10 cellular contexts compared by ENCODE assay signal in genomic region chr13:48504606-48505369, GRCh38. TPM values are rescaled to one million over a fixed set of nuclear protein-coding genes. Genes with fewer than 3 reads are reported as not detected.
DNase-seq lines count a peak whose midpoint lies in the region; ATAC-seq and TF ChIP-seq lines count a peak whose summit lies in the region.
"Had no signal": no experiment of that assay in that cellular context is flagged by ENCODE, and none has a peak within 500 bp of the region (broad histone marks: within the 10 kb centered on the region; RNA-seq: fewer than 3 reads in every experiment).

No MANE protein-coding gene starts in this region.

- peak overlapping the region; percentile 54 for H3K4me3 Mint-ChIP-seq in CD4-positive, alpha-beta T cell
- peak overlapping the region; percentile 59 for H3K4me3 Mint-ChIP-seq in activated naive CD8-positive, alpha-beta T cell treated with anti-CD3 and anti-CD28 coated beads, Interleukin-2, amount 50 U/mL, for 24 hours
- peak overlapping the region in 7 of 8 donors; percentile 19 to 82 (median 72) for H3K4me3 Mint-ChIP-seq in naive B cell

- 89% methylated on average over 11 of the region's 11 CpGs for WGBS in HUES64

- no peak for TF ChIP-seq CTCF in CD4-positive, alpha-beta T cell (IDR thresholded peaks at IDR 0.05)

- no peaks in the 10 kb centered on the region for H3K27me3 Mint-ChIP-seq in CD4-positive, alpha-beta T cell
- peaks cover 3% of the 10 kb centered on the region for H3K27me3 Mint-ChIP-seq in activated naive CD8-positive, alpha-beta T cell treated with anti-CD3 and anti-CD28 coated beads, Interleukin-2, amount 50 U/mL, for 24 hours
- peaks cover 36 to 50% (median 44%) of the 10 kb centered on the region in 3 donors for H3K27me3 Mint-ChIP-seq in naive B cell

- ATAC-seq in CD4-positive, alpha-beta T cell (ENCODE audit: poor library complexity): no peak
- no peak for ATAC-seq in activated naive CD8-positive, alpha-beta T cell treated with anti-CD3 and anti-CD28 coated beads, Interleukin-2, amount 50 U/mL, for 24 hours
- no peak for ATAC-seq in naive B cell (ENCODE audit: low read depth in 2 of 2)

- peak overlapping the region; percentile 91 for H3K27ac Mint-ChIP-seq in CD4-positive, alpha-beta T cell
- peak overlapping the region; percentile 85 for H3K27ac Mint-ChIP-seq in activated naive CD8-positive, alpha-beta T cell treated with anti-CD3 and anti-CD28 coated beads, Interleukin-2, amount 50 U/mL, for 24 hours
- peak overlapping the region in 5 of 6 donors; percentile 74 to 91 (median 87) for H3K27ac Mint-ChIP-seq in naive B cell

- H3K4me3 ChIP-seq in HUES64 (ENCODE audit: low read length): no peak overlapping the region
- H3K4me3 ChIP-seq: SK-N-MC had no signal

- peaks cover 8% of the 10 kb centered on the region; the same call in 1 of the 2 replicates for H3K4me1 ChIP-seq in HUES64 (ENCODE audit: insufficient read depth, low read length)

- H3K9me3 ChIP-seq in CD4-positive, alpha-beta T cell (ENCODE audit: control insufficient read depth, low read length): no peaks in the 10 kb centered on the region
- no peaks in the 10 kb centered on the region for H3K9me3 ChIP-seq in HUES64 (ENCODE audit: insufficient read depth, low read depth, low read length)

- CTCF ChIA-PET in CD4-positive, alpha-beta T cell (lab: Charles Lee): interaction anchor here (0.6 to 1.6 kb wide), 4 partner anchors 27 to 75 kb away, joined by 3 to 5 read pairs (median 4); no protein-coding TSS in a partner anchor
- CTCF ChIA-PET in HEK293T (lab: Yijun Ruan, JAX): no interaction called here

- no peaks in the 10 kb centered on the region for H3K27me3 ChIP-seq in CD4-positive, alpha-beta T cell (ENCODE audit: control insufficient read depth, insufficient read depth, low read length)
- H3K27me3 ChIP-seq in HUES64 (ENCODE audit: insufficient read depth, low read length): no peaks in the 10 kb centered on the region

- POLR2A ChIA-PET in CD4-positive, alpha-beta T cell (lab: Charles Lee): interaction anchor here (0.8 to 4.2 kb wide), 18 partner anchors 9 to 467 kb away, joined by 3 to 132 read pairs (median 8); partner anchors contain the start of genes LPAR6, NUDT15 and RCBTB2
- POLR2A ChIA-PET in HEK293T (lab: Yijun Ruan, JAX): no interaction called here

- peaks cover 48% of the 10 kb centered on the region for H3K4me1 Mint-ChIP-seq in CD4-positive, alpha-beta T cell (ENCODE audit: low read depth)
- peaks cover 54% of the 10 kb centered on the region for H3K4me1 Mint-ChIP-seq in activated naive CD8-positive, alpha-beta T cell treated with anti-CD3 and anti-CD28 coated beads, Interleukin-2, amount 50 U/mL, for 24 hours
- H3K4me1 Mint-ChIP-seq in naive B cell: peaks cover 43 to 73% (median 48%) of the 10 kb centered on the region in 3 donors

- no peak overlapping the region for H3K27ac ChIP-seq in CD4-positive, alpha-beta T cell (ENCODE audit: low read depth, low read length)
- 0 out of 2 replicates have a peak overlapping the region, but pooled peaks have one; percentile 6 for H3K27ac ChIP-seq in HUES64 (ENCODE audit: low read depth, low read length)
- H3K27ac ChIP-seq: KMS-11, SK-N-MC had no signal

- intact Hi-C loops in CD4-positive, alpha-beta T cell (cut with DNase I, micrococcal nuclease): loop anchor here (1.0 to 5.0 kb wide), 5 partner anchors 12 to 94 kb away; no protein-coding TSS in a partner anchor

- no peak for DNase-seq in CD4-positive, alpha-beta T cell
- no peak for DNase-seq in activated naive CD8-positive, alpha-beta T cell treated with anti-CD3 and anti-CD28 coated beads, Interleukin-2, amount 50 U/mL, for 24 hours
- DNase-seq in naive B cell (no peak), middle frontal gyrus (ENCODE audit: extremely low spot score, low spot score) (no peak), HEK293T (ENCODE audit: extremely low spot score) (no peak), SIG-M5 treated with dmso at 0.1 percent for 504 hours (lab: John Stamatoyannopoulos, UW; ENCODE audit: unreplicated experiment) (no peak), midbrain (lab: John Stamatoyannopoulos, UW) (no peak)

- peaks cover 11% of the 10 kb centered on the region; the same call in 1 of the 2 replicates for H3K36me3 ChIP-seq in HUES64 (ENCODE audit: insufficient read depth, low read length)

- H3K36me3 Mint-ChIP-seq in CD4-positive, alpha-beta T cell (ENCODE audit: low read depth): no peaks in the 10 kb centered on the region
- H3K36me3 Mint-ChIP-seq in activated naive CD8-positive, alpha-beta T cell treated with anti-CD3 and anti-CD28 coated beads, Interleukin-2, amount 50 U/mL, for 24 hours (ENCODE audit: low read depth): no peaks in the 10 kb centered on the region
- H3K36me3 Mint-ChIP-seq in naive B cell: no peaks in the 10 kb centered on the region

- no peaks in the 10 kb centered on the region for H3K9me3 Mint-ChIP-seq in CD4-positive, alpha-beta T cell
- H3K9me3 Mint-ChIP-seq in activated naive CD8-positive, alpha-beta T cell treated with anti-CD3 and anti-CD28 coated beads, Interleukin-2, amount 50 U/mL, for 24 hours: no peaks in the 10 kb centered on the region
- H3K9me3 Mint-ChIP-seq in naive B cell: no peaks in the 10 kb centered on the region

- no peak overlapping the region for H3K9ac ChIP-seq in HUES64 (ENCODE audit: low read depth, low read length)
- H3K9ac ChIP-seq: KMS-11 had no signal

TF ChIP-seq in HEK293T, 16 proteins besides CTCF, POLR2A, EP300 and RAD21:
- TF ChIP-seq SUZ12 (IDR thresholded peaks at IDR 0.05) (no peak), SP1 (IDR thresholded peaks at IDR 0.05) (no peak), FOXM1 (IDR thresholded peaks at IDR 0.05; ENCODE audit: borderline replicate concordance) (no peak), ARNT (IDR thresholded peaks at IDR 0.05) (no peak), NFRKB (IDR thresholded peaks at IDR 0.05) (no peak), PKNOX1 (IDR thresholded peaks at IDR 0.05) (no peak), ZNF384 (IDR thresholded peaks at IDR 0.05) (no peak), CTBP1 (IDR thresholded peaks at IDR 0.05; ENCODE audit: borderline replicate concordance) (no peak), HDGF (IDR thresholded peaks at IDR 0.05; ENCODE audit: borderline replicate concordance) (no peak), LEF1 (IDR thresholded peaks at IDR 0.05; ENCODE audit: borderline replicate concordance) (no peak), TARDBP (IDR thresholded peaks at IDR 0.05) (no peak), ELF4 (IDR thresholded peaks at IDR 0.05) (no peak), L3MBTL2 (conservative IDR thresholded peaks at IDR 0.05) (no peak), FOXK2 (IDR thresholded peaks at IDR 0.05) (no peak), BHLHE40 (IDR thresholded peaks at IDR 0.05; ENCODE audit: borderline replicate concordance) (no peak), FOXA1 (IDR thresholded peaks at IDR 0.05) (no peak)

RNA-seq across cellular contexts. Expression of gene RCBTB2, which starts 28.1 kb away (rescaled TPM):
- 1 to 10 TPM; 6.1 to 6.5 TPM for total RNA-seq in CD4-positive, alpha-beta T cell
- 13.0 TPM for polyA plus RNA-seq in HUES64 (2013, experiment 1 of 2)
- polyA plus RNA-seq in HUES64 (2013, experiment 2 of 2): 13.8 TPM
- 1 to 10 TPM in 5 of 6 donors, not detected in 1; 2.0 to 4.2 (median 2.1) TPM for polyA plus RNA-seq in naive B cell (ENCODE audit: low read depth in 6 of 6)
